ENCODE assay signal across 28 cellular contexts in genomic region chr2:239130786-239131325, GRCh38.
"Had no signal": no experiment of that assay in that cellular context is flagged by ENCODE, and none has a peak within 500 bp of the region (broad histone marks: within the 10 kb centered on the region; RNA-seq: fewer than 3 reads in every experiment).

No MANE protein-coding gene starts in this region.

- H3K4me3 Mint-ChIP-seq: activated CD8-positive, alpha-beta memory T cell treated with anti-CD3 and anti-CD28 coated beads, Interleukin-2, amount 10 ng/mL, durations not matched to agents 7 days and 5 days; activated naive CD4-positive, alpha-beta T cell treated with anti-CD3 and anti-CD28 coated beads, Interleukin-2, amount 50 U/mL, for 24 hours; activated T-cell treated with anti-CD3 and anti-CD28 coated beads, Interleukin-2, amount 50 U/mL, for 24 hours; activated T-helper 1 cell treated with anti-CD3 and anti-CD28 coated beads, Interleukin-12 subunit alpha, Interleukin-12 subunit beta, Interleukin-2, Interleukin-4 antibody, amounts not matched to agents 30 ng/mL and 10 ng/mL and 1 ng/mL, durations not matched to agents 14 hours and 24 hours and 36 hours had no signal

- H3K27ac Mint-ChIP-seq: activated CD8-positive, alpha-beta memory T cell treated with anti-CD3 and anti-CD28 coated beads, Interleukin-2, amount 10 ng/mL, durations not matched to agents 7 days and 5 days; activated naive CD4-positive, alpha-beta T cell treated with anti-CD3 and anti-CD28 coated beads, Interleukin-2, amount 50 U/mL, for 24 hours; activated T-cell treated with anti-CD3 and anti-CD28 coated beads, Interleukin-2, amount 50 U/mL, for 24 hours; activated T-helper 1 cell treated with anti-CD3 and anti-CD28 coated beads, Interleukin-12 subunit alpha, Interleukin-12 subunit beta, Interleukin-2, Interleukin-4 antibody, amounts not matched to agents 30 ng/mL and 10 ng/mL and 1 ng/mL, durations not matched to agents 14 hours and 24 hours and 36 hours had no signal

- H3K4me3 ChIP-seq: ascending aorta, cardiac muscle cell, MG63, SJCRH30 had no signal

- H3K9me3 Mint-ChIP-seq: activated naive CD4-positive, alpha-beta T cell treated with anti-CD3 and anti-CD28 coated beads, Interleukin-2, amount 50 U/mL, for 24 hours; activated T-cell treated with anti-CD3 and anti-CD28 coated beads, Interleukin-2, amount 50 U/mL, for 24 hours; activated T-helper 1 cell treated with anti-CD3 and anti-CD28 coated beads, Interleukin-12 subunit alpha, Interleukin-12 subunit beta, Interleukin-2, Interleukin-4 antibody, amounts not matched to agents 30 ng/mL and 10 ng/mL and 1 ng/mL, durations not matched to agents 14 hours and 24 hours and 36 hours had no signal

- H3K27ac ChIP-seq: ascending aorta, brain microvascular endothelial cell, cardiac muscle cell, SJCRH30 had no signal

- H3K27me3 Mint-ChIP-seq: activated CD8-positive, alpha-beta memory T cell treated with anti-CD3 and anti-CD28 coated beads, Interleukin-2, amount 10 ng/mL, durations not matched to agents 7 days and 5 days; activated naive CD4-positive, alpha-beta T cell treated with anti-CD3 and anti-CD28 coated beads, Interleukin-2, amount 50 U/mL, for 24 hours; activated T-cell treated with anti-CD3 and anti-CD28 coated beads, Interleukin-2, amount 50 U/mL, for 24 hours had no signal

- H3K27me3 ChIP-seq: ascending aorta, brain microvascular endothelial cell, cardiac muscle cell, MG63, SJCRH30 had no signal

- H3K9me2 ChIP-seq: SK-N-SH had no signal

- ATAC-seq: activated CD8-positive, alpha-beta memory T cell treated with anti-CD3 and anti-CD28 coated beads, Interleukin-2, amount 10 ng/mL, durations not matched to agents 7 days and 5 days; Panc1; Right ventricle myocardium inferior had no signal

- DNase-seq: activated CD4-positive, alpha-beta T cell treated with anti-CD3 and anti-CD28 coated beads for 48 hours; activated CD4-positive, alpha-beta T cell treated with anti-CD3 and anti-CD28 coated beads, Interleukin-2, amount 50 U/mL, for 48 hours; activated CD4-positive, CD25-positive, alpha-beta regulatory T cell treated with anti-CD3 and anti-CD28 coated beads, Interleukin-2, amount 50 U/mL, for 72 hours; activated CD8-positive, alpha-beta memory T cell treated with anti-CD3 and anti-CD28 coated beads, Interleukin-2, amount 10 ng/mL, durations not matched to agents 7 days and 5 days; activated effector memory CD4-positive, alpha-beta T cell treated with Interleukin-2 at 50 U/mL for 16 hours; activated naive CD4-positive, alpha-beta T cell; activated T-cell treated with anti-CD3 and anti-CD28 coated beads, Interleukin-2, amount 50 U/mL, for 24 hours; brain microvascular endothelial cell; MG63; NCI-H1092 treated with DMSO at 0.1 percent for 48 hours; NCI-H1417 treated with DMSO at 0.1 percent for 48 hours; NCI-H1694; NCI-H2029; NCI-H2107; NCI-H2171 treated with DMSO at 0.1 percent for 48 hours; NCI-H226; NCI-H526 treated with DMSO at 0.1 percent for 48 hours; NK-92 treated with Interleukin-12 subunit alpha and Interleukin-12 subunit beta, amount 100 ng/mL, for 24 hours; OCI-M1; RPMI8226; SJCRH30; SK-N-SH had no signal

- H3K4me1 Mint-ChIP-seq: activated CD8-positive, alpha-beta memory T cell treated with anti-CD3 and anti-CD28 coated beads, Interleukin-2, amount 10 ng/mL, durations not matched to agents 7 days and 5 days; activated naive CD4-positive, alpha-beta T cell treated with anti-CD3 and anti-CD28 coated beads, Interleukin-2, amount 50 U/mL, for 24 hours had no signal

- H3K4me1 ChIP-seq: ascending aorta, SJCRH30 had no signal

- H3K36me3 ChIP-seq: brain microvascular endothelial cell had no signal

- H3K9me3 ChIP-seq: ascending aorta, MG63, SJCRH30, SK-N-SH had no signal

- H3K4me2 ChIP-seq: SK-N-SH had no signal
